ENCODE assay signal across 1 cellular context in the genomic region with DNA sequence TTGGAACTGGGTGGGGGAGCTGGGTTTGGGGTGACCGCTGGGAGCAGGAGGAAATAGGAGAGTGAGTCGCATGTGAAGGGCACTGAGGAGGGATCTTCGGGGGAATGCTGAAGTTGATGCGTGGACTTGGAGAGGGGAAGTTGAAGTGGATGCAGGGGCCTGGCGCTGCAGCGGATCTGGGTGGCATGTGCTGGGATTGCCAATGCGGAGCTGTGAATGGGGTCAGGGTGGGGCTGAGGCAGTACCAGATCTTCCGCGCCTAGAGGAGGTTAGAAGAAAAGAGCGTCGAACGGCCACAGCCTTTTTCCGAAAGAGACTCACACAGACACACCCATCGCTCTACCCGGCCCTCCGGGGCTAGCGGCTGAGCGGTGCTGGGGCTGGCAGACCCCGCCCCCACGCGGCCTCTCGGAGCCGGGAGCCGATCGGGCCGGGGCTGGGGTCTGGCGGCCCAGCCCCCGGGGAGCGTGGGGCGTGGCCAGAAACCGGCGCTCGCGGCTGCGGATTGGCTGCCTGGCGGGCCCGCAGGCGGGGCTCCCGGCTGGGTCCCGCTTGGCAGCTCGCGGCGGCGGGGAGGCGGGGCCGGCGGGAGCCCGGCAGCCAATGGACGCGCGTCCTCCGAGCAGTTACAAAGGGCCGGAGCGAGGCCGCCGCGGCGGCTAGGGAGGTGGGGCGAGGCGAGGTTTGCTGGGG.
A peak's percentile ranks its signal among the peaks of the same experiment; 100 is the strongest.
TF ChIP-seq lines count a peak whose summit lies in the region.

Gene TGFBR1 (plus strand): TSS at position 655 of the 693 bp plus-strand sequence. CDS start 93 bp downstream, outside the sequence.

TF ChIP-seq in HepG2, 621 proteins besides CTCF, POLR2A, EP300 and RAD21 (continued from another document and continues in another):
- TF ChIP-seq, protein P1, sequence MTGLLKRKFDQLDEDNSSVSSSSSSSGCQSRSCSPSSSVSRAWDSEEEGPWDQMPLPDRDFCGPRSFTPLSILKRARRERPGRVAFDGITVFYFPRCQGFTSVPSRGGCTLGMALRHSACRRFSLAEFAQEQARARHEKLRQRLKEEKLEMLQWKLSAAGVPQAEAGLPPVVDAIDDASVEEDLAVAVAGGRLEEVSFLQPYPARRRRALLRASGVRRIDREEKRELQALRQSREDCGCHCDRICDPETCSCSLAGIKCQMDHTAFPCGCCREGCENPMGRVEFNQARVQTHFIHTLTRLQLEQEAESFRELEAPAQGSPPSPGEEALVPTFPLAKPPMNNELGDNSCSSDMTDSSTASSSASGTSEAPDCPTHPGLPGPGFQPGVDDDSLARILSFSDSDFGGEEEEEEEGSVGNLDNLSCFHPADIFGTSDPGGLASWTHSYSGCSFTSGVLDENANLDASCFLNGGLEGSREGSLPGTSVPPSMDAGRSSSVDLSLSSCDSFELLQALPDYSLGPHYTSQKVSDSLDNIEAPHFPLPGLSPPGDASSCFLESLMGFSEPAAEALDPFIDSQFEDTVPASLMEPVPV (CRISPR knock-in tag; IDR thresholded peaks at IDR 0.05), result no peak
- TF ChIP-seq ASH2L (IDR thresholded peaks at IDR 0.05; ENCODE audit: insufficient read length, low read depth, low read length) (no peak), SALL1 (CRISPR knock-in tag; IDR thresholded peaks at IDR 0.05) (peak; percentile 32; the same call in 1 of the 2 replicates), ZNF770 (CRISPR knock-in tag; IDR thresholded peaks at IDR 0.05) (no peak), PHF20 (CRISPR knock-in tag; IDR thresholded peaks at IDR 0.05) (no peak), ZNF468 (CRISPR knock-in tag; IDR thresholded peaks at IDR 0.05) (no peak), MAX (IDR thresholded peaks at IDR 0.05) (peak; percentile 42), NR1H2 (CRISPR knock-in tag; IDR thresholded peaks at IDR 0.05; ENCODE audit: borderline replicate concordance, low read depth) (no peak), RNF2 (conservative IDR thresholded peaks at IDR 0.05; ENCODE audit: low read depth) (no peak), SUZ12 (IDR thresholded peaks at IDR 0.05; ENCODE audit: low read depth, low read length) (no peak), ZNF782 (CRISPR knock-in tag; IDR thresholded peaks at IDR 0.05; ENCODE audit: borderline replicate concordance) (no peak), SKI (IDR thresholded peaks at IDR 0.05; ENCODE audit: partially characterized antibody) (peak; percentile 58), GZF1 (CRISPR knock-in tag; IDR thresholded peaks at IDR 0.05) (no peak), ZNF451 (CRISPR knock-in tag; IDR thresholded peaks at IDR 0.05) (no peak), TP53 (CRISPR knock-in tag; conservative IDR thresholded peaks at IDR 0.05) (0 out of 2 replicates have a peak, but pooled peaks have one; percentile 56), ZBTB49 (CRISPR knock-in tag; IDR thresholded peaks at IDR 0.05; ENCODE audit: borderline replicate concordance) (no peak), NFKB2 (CRISPR knock-in tag; IDR thresholded peaks at IDR 0.05; ENCODE audit: borderline replicate concordance) (peak; percentile 43; the same call in 1 of the 2 replicates), DNMT1 (CRISPR knock-in tag; IDR thresholded peaks at IDR 0.05) (no peak), MXI1 (IDR thresholded peaks at IDR 0.05; ENCODE audit: borderline replicate concordance, low read depth, low read length) (peak; percentile 54; the same call in 1 of the 3 replicates), ZNF512 (CRISPR knock-in tag; IDR thresholded peaks at IDR 0.05) (no peak), ZNF12 (CRISPR knock-in tag; IDR thresholded peaks at IDR 0.05) (no peak), ZNF501 (CRISPR knock-in tag; IDR thresholded peaks at IDR 0.05) (no peak), SOX6 (IDR thresholded peaks at IDR 0.05) (no peak), SOX6 (CRISPR knock-in tag; IDR thresholded peaks at IDR 0.05) (no peak), ZFP36L2 (CRISPR knock-in tag; IDR thresholded peaks at IDR 0.05) (no peak)
- TF ChIP-seq, protein P2, sequence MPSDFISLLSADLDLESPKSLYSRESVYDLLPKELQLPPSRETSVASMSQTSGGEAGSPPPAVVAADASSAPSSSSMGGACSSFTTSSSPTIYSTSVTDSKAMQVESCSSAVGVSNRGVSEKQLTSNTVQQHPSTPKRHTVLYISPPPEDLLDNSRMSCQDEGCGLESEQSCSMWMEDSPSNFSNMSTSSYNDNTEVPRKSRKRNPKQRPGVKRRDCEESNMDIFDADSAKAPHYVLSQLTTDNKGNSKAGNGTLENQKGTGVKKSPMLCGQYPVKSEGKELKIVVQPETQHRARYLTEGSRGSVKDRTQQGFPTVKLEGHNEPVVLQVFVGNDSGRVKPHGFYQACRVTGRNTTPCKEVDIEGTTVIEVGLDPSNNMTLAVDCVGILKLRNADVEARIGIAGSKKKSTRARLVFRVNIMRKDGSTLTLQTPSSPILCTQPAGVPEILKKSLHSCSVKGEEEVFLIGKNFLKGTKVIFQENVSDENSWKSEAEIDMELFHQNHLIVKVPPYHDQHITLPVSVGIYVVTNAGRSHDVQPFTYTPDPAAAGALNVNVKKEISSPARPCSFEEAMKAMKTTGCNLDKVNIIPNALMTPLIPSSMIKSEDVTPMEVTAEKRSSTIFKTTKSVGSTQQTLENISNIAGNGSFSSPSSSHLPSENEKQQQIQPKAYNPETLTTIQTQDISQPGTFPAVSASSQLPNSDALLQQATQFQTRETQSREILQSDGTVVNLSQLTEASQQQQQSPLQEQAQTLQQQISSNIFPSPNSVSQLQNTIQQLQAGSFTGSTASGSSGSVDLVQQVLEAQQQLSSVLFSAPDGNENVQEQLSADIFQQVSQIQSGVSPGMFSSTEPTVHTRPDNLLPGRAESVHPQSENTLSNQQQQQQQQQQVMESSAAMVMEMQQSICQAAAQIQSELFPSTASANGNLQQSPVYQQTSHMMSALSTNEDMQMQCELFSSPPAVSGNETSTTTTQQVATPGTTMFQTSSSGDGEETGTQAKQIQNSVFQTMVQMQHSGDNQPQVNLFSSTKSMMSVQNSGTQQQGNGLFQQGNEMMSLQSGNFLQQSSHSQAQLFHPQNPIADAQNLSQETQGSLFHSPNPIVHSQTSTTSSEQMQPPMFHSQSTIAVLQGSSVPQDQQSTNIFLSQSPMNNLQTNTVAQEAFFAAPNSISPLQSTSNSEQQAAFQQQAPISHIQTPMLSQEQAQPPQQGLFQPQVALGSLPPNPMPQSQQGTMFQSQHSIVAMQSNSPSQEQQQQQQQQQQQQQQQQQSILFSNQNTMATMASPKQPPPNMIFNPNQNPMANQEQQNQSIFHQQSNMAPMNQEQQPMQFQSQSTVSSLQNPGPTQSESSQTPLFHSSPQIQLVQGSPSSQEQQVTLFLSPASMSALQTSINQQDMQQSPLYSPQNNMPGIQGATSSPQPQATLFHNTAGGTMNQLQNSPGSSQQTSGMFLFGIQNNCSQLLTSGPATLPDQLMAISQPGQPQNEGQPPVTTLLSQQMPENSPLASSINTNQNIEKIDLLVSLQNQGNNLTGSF (CRISPR knock-in tag; IDR thresholded peaks at IDR 0.05), result no peak
- TF ChIP-seq, protein P3, sequence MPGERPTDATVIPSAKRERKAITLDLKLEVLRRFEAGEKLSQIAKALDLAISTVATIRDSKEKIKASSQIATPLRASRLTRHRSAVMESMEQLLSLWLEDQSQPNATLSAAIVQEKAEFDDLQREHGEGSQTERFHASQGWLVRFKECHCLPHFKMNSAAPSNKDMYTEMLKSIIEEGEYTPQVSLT (CRISPR knock-in tag; IDR thresholded peaks at IDR 0.05; ENCODE audit: borderline replicate concordance, low read depth), result no peak
- TF ChIP-seq, protein P4, sequence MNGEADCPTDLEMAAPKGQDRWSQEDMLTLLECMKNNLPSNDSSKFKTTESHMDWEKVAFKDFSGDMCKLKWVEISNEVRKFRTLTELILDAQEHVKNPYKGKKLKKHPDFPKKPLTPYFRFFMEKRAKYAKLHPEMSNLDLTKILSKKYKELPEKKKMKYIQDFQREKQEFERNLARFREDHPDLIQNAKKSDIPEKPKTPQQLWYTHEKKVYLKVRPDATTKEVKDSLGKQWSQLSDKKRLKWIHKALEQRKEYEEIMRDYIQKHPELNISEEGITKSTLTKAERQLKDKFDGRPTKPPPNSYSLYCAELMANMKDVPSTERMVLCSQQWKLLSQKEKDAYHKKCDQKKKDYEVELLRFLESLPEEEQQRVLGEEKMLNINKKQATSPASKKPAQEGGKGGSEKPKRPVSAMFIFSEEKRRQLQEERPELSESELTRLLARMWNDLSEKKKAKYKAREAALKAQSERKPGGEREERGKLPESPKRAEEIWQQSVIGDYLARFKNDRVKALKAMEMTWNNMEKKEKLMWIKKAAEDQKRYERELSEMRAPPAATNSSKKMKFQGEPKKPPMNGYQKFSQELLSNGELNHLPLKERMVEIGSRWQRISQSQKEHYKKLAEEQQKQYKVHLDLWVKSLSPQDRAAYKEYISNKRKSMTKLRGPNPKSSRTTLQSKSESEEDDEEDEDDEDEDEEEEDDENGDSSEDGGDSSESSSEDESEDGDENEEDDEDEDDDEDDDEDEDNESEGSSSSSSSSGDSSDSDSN (CRISPR knock-in tag; IDR thresholded peaks at IDR 0.05), result peak; percentile 17; the same call in 1 of the 2 replicates
- TF ChIP-seq, protein P5, sequence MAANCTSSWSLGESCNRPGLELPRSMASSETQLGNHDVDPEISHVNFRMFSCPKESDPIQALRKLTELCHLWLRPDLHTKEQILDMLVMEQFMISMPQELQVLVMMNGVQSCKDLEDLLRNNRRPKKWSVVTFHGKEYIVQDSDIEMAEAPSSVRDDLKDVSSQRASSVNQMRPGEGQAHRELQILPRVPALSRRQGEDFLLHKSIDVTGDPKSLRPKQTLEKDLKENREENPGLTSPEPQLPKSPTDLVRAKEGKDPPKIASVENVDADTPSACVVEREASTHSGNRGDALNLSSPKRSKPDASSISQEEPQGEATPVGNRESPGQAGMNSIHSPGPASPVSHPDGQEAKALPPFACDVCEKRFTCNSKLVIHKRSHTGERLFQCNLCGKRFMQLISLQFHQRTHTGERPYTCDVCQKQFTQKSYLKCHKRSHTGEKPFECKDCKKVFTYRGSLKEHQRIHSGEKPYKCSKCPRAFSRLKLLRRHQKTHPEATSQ (CRISPR knock-in tag; IDR thresholded peaks at IDR 0.05; ENCODE audit: borderline replicate concordance), result 0 out of 2 replicates have a peak, but pooled peaks have one; percentile 29
- TF ChIP-seq, protein P6, sequence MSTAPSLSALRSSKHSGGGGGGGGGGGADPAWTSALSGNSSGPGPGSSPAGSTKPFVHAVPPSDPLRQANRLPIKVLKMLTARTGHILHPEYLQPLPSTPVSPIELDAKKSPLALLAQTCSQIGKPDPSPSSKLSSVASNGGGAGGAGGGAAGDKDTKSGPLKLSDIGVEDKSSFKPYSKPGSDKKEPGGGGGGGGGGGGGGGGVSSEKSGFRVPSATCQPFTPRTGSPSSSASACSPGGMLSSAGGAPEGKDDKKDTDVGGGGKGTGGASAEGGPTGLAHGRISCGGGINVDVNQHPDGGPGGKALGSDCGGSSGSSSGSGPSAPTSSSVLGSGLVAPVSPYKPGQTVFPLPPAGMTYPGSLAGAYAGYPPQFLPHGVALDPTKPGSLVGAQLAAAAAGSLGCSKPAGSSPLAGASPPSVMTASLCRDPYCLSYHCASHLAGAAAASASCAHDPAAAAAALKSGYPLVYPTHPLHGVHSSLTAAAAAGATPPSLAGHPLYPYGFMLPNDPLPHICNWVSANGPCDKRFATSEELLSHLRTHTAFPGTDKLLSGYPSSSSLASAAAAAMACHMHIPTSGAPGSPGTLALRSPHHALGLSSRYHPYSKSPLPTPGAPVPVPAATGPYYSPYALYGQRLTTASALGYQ (CRISPR knock-in tag; IDR thresholded peaks at IDR 0.05), result 0 out of 2 replicates have a peak, but pooled peaks have one; percentile 27
